Comparison of ENCODE assay signal across 17 cellular contexts in genomic region chr1:70819231-70819630, GRCh38.
DNase-seq lines count a peak whose midpoint lies in the region; ATAC-seq and TF ChIP-seq lines count a peak whose summit lies in the region.
"Had no signal": no experiment of that assay in that cellular context is flagged by ENCODE, and none has a peak within 500 bp of the region (broad histone marks: within the 10 kb centered on the region; RNA-seq: fewer than 3 reads in every experiment).

No MANE protein-coding gene starts in this region.

- POLR2A ChIA-PET in A673 (lab: Charles Lee; ENCODE audit: low non-redundant PET), result interaction anchor here (0.6 kb wide), 1 partner anchor 966 kb away, joined by 4 read pairs; no protein-coding TSS in a partner anchor

- CTCF ChIA-PET in A673 (lab: Charles Lee), result no interaction called here

- H3K9me3 ChIP-seq in right atrium auricular region (no peaks in the 10 kb centered on the region), A673 (ENCODE audit: low read depth, low read length, poor library complexity, severe bottlenecking) (no peaks in the 10 kb centered on the region), uterus (no peaks in the 10 kb centered on the region), SJCRH30 (replicated peaks) (no peaks in the 10 kb centered on the region)
- H3K9me3 ChIP-seq: A549, BLaER1 had no signal

- intact Hi-C loops in Right ventricle myocardium inferior (cut with DNase I), result loop anchor here (10.0 kb wide), 1 partner anchor 206 kb away; no protein-coding TSS in a partner anchor
- intact Hi-C loops in A673 (cut with micrococcal nuclease; ENCODE audit: unreplicated experiment), result loop anchor here (2.0 to 10.0 kb wide), 4 partner anchors 82 to 1204 kb away; no protein-coding TSS in a partner anchor
- intact Hi-C loops in left ventricle myocardium superior (cut with micrococcal nuclease), result no loop called here
- intact Hi-C loops in uterus (cut with DNase I; ENCODE audit: low total_unique reads), result no loop called here

- H3K36me3 ChIP-seq in right atrium auricular region, result no peaks in the 10 kb centered on the region
- no peaks in the 10 kb centered on the region for H3K36me3 ChIP-seq in A673 (ENCODE audit: insufficient read depth, low read length, poor library complexity, severe bottlenecking)
- no peaks in the 10 kb centered on the region for H3K36me3 ChIP-seq in uterus
- H3K36me3 ChIP-seq in SJCRH30, result no peaks in the 10 kb centered on the region
- H3K36me3 ChIP-seq: BLaER1 had no signal

- BruUV-seq in A673 (replicated peaks; lab: Mats Ljungman, UMichigan), result no TSS peak

- TF ChIP-seq CTCF in right atrium auricular region (IDR thresholded peaks at IDR 0.05), result no peak
- TF ChIP-seq CTCF in A673 (conservative IDR thresholded peaks at IDR 0.05; ENCODE audit: low read depth, low read length), result no peak
- TF ChIP-seq CTCF in uterus (IDR thresholded peaks at IDR 0.05), result no peak

- H3K27ac ChIP-seq in right atrium auricular region, result no peak overlapping the region
- H3K27ac ChIP-seq in A673 (ENCODE audit: low read depth, low read length, poor library complexity, severe bottlenecking), result peak overlapping the region; percentile 18
- H3K27ac ChIP-seq in uterus, result peak overlapping the region; percentile 17 to 24
- H3K27ac ChIP-seq in SJCRH30, result no peak overlapping the region
- H3K27ac ChIP-seq: 22Rv1, A549, BLaER1 had no signal

- peak; percentile 70 for ATAC-seq in Right ventricle myocardium inferior
- peak; percentile 94 for ATAC-seq in left ventricle myocardium superior
- ATAC-seq: A549 had no signal

- H3K27me3 ChIP-seq in right atrium auricular region (no peaks in the 10 kb centered on the region), A673 (replicated peaks; ENCODE audit: insufficient read depth, low read depth, low read length, poor library complexity) (no peaks in the 10 kb centered on the region), uterus (no peaks in the 10 kb centered on the region), SJCRH30 (no peaks in the 10 kb centered on the region)
- H3K27me3 ChIP-seq: BLaER1 had no signal

- DNase-seq in Right ventricle myocardium inferior (ENCODE audit: missing footprints), result no peak
- no peak for DNase-seq in right atrium auricular region (ENCODE audit: low spot score)
- DNase-seq in A673 (ENCODE audit: low spot score), result peak; percentile 24
- no peak for DNase-seq in left ventricle myocardium superior
- DNase-seq in uterus, result no peak
- DNase-seq in central memory CD4-positive, alpha-beta T cell, result no peak
- no peak for DNase-seq in SJCRH30
- DNase-seq: CD4-positive, alpha-beta memory T cell; DMS153; DMS79 treated with DMSO at 0.1 percent for 48 hours; GF-D8; GOT3; H9; IMR-90 had no signal

- no peak for TF ChIP-seq POLR2A in uterus (IDR thresholded peaks at IDR 0.05)

- peaks cover 0 to 12% of the 10 kb centered on the region in 2 donors for H3K4me1 ChIP-seq in right atrium auricular region
- H3K4me1 ChIP-seq in A673 (ENCODE audit: insufficient read depth, low read length, poor library complexity, severe bottlenecking), result peaks cover 34% of the 10 kb centered on the region
- H3K4me1 ChIP-seq in uterus, result peaks cover 0 to 5% of the 10 kb centered on the region in 2 donors
- no peaks in the 10 kb centered on the region for H3K4me1 ChIP-seq in SJCRH30
- H3K4me1 ChIP-seq: A549, BLaER1 had no signal

- H3K4me3 ChIP-seq in right atrium auricular region (no peak overlapping the region), A673 (ENCODE audit: low read depth, low read length, poor library complexity, severe bottlenecking) (no peak overlapping the region), uterus (no peak overlapping the region), SJCRH30 (no peak overlapping the region)
- H3K4me3 ChIP-seq: A549, BLaER1 had no signal

Comparison
In these comparisons a context has a peak if more than half of its experiments do, and no peak if none do; other contexts are left out.
1. intact Hi-C loops: an anchor here in Right ventricle myocardium inferior (10.0 kb wide) and A673 (2.0 to 10.0 kb wide); none called in left ventricle myocardium superior and uterus.
2. H3K27ac ChIP-seq: peak in A673 (single experiment) and uterus (2 of 2); none in right atrium auricular region (0 of 2) and SJCRH30 (single experiment).